26 cellular contexts compared by ENCODE assay signal in the genomic region with DNA sequence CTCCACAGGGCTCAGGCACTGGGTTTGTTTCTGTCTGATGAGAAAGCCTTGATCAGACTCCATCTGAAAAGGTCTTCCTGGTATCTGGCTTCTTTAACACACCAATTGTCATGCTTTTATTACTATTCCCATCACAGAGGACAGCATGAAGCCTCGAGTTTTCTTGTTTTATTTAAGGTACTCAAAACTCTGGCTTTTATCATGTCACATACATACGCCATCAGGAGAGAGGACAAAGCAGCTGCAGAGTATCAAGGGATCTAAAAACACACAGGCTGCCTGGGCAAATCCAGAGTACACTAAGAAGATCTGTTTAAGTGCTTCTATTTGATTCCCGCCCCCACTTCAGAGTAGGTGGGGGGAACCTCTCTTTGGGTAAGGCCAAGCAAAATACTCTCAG.
DNase-seq lines count a peak whose midpoint lies in the region; TF ChIP-seq lines count a peak whose summit lies in the region.
"Had no signal": no experiment of that assay in that cellular context is flagged by ENCODE, and none has a peak within 500 bp of the region (broad histone marks: within the 10 kb centered on the region; RNA-seq: fewer than 3 reads in every experiment).

No MANE protein-coding gene starts in this region.

- H3K4me3 ChIP-seq in WERI-Rb-1 (ENCODE audit: low read depth, low read length) (no peak overlapping the region), neuronal stem cell (ENCODE audit: low read length in 2 of 2) (no peak overlapping the region)
- H3K4me3 ChIP-seq: BLaER1 treated with 17β-estradiol and CSF1 and Interleukin-3, amounts not matched to agents 10 nM and 100 nM; SJSA1 had no signal

- no peak for TF ChIP-seq CTCF in WERI-Rb-1 (IDR thresholded peaks at IDR 0.05; ENCODE audit: low read depth, low read length)

- H3K23ac ChIP-seq in neuronal stem cell (ENCODE audit: low read depth, low read length, poor library complexity): no peak overlapping the region

- H3K4me2 ChIP-seq in neuronal stem cell (ENCODE audit: insufficient read depth, low read length, poor library complexity, severe bottlenecking): no peak overlapping the region
- H3K4me2 ChIP-seq: BLaER1 treated with 17β-estradiol and CSF1 and Interleukin-3, amounts not matched to agents 10 nM and 100 nM had no signal

- H2BK15ac ChIP-seq in neuronal stem cell (ENCODE audit: low read length): no peak overlapping the region

- H3K27ac ChIP-seq in WERI-Rb-1: no peak overlapping the region
- H3K27ac ChIP-seq in neuronal stem cell (replicated peaks; ENCODE audit: low read length): no peak overlapping the region
- H3K27ac ChIP-seq: 22Rv1; BLaER1 treated with 17β-estradiol and CSF1 and Interleukin-3, amounts not matched to agents 10 nM and 100 nM; HL-60; SJSA1 had no signal

- H2AFZ ChIP-seq in neuronal stem cell (ENCODE audit: low read length): no peak overlapping the region

- H3K14ac ChIP-seq in neuronal stem cell (ENCODE audit: low read length): no peak overlapping the region

- no peak overlapping the region for H4K8ac ChIP-seq in neuronal stem cell (ENCODE audit: low read depth, low read length)

- no peaks in the 10 kb centered on the region for H3K9me3 ChIP-seq in WERI-Rb-1 (ENCODE audit: severe bottlenecking)
- no peaks in the 10 kb centered on the region for H3K9me3 ChIP-seq in neuronal stem cell (replicated peaks in 1 of 2; ENCODE audit: control insufficient read depth in 2 of 2, insufficient read depth in 1 of 2, low read depth in 1 of 2, low read length in 2 of 2)
- H3K9me3 ChIP-seq: BLaER1 treated with 17β-estradiol and CSF1 and Interleukin-3, amounts not matched to agents 10 nM and 100 nM; Caco-2; SJSA1 had no signal

- no peak overlapping the region for H2BK120ac ChIP-seq in neuronal stem cell (ENCODE audit: low read depth, low read length)

- no peaks in the 10 kb centered on the region for H3K4me1 ChIP-seq in neuronal stem cell (ENCODE audit: control insufficient read depth in 2 of 2, insufficient read depth in 1 of 2, low read depth in 1 of 2, low read length in 2 of 2)
- H3K4me1 ChIP-seq: BLaER1 treated with 17β-estradiol and CSF1 and Interleukin-3, amounts not matched to agents 10 nM and 100 nM; Caco-2 had no signal

- no peak overlapping the region for H3K18ac ChIP-seq in neuronal stem cell (ENCODE audit: low read length)

- no peak overlapping the region for H2BK12ac ChIP-seq in neuronal stem cell (ENCODE audit: low read length)

- H3K36me3 ChIP-seq in WERI-Rb-1 (no peaks in the 10 kb centered on the region), neuronal stem cell (replicated peaks in 1 of 2; ENCODE audit: control insufficient read depth in 2 of 2, insufficient read depth in 2 of 2, low read length in 2 of 2) (no peaks in the 10 kb centered on the region)
- H3K36me3 ChIP-seq: BLaER1 treated with 17β-estradiol and CSF1 and Interleukin-3, amounts not matched to agents 10 nM and 100 nM; SJSA1 had no signal

- WGBS in neuronal stem cell (ENCODE audit: extremely low coverage in 2 of 2, insufficient read length in 2 of 2, insufficient replicate concordance in 1 of 2), 2 donors: no CpG with 5 or more reads among the region's 3 CpGs

- H3K27me3 ChIP-seq in WERI-Rb-1 (ENCODE audit: insufficient read depth, low read depth, severe bottlenecking) (no peaks in the 10 kb centered on the region), neuronal stem cell (ENCODE audit: control insufficient read depth in 3 of 3, insufficient read depth in 3 of 3, low read depth in 1 of 3, low read length in 3 of 3) (no peaks in the 10 kb centered on the region)
- H3K27me3 ChIP-seq: BLaER1 treated with 17β-estradiol and CSF1 and Interleukin-3, amounts not matched to agents 10 nM and 100 nM; SJSA1 had no signal

- peak; percentile 28 for DNase-seq in DMS79 treated with DMSO at 0.1 percent for 48 hours (lab: John Stamatoyannopoulos, UW)
- DNase-seq in DMS79 (lab: John Stamatoyannopoulos, UW): no peak
- peak; percentile 13 for DNase-seq in NCI-H1092 (lab: John Stamatoyannopoulos, UW)
- DNase-seq in NCI-H524 (lab: John Stamatoyannopoulos, UW): peak; percentile 77 to 84
- DNase-seq in WERI-Rb-1: peak; percentile 40
- no peak for DNase-seq in NCI-H526 treated with DMSO at 0.1 percent for 48 hours (lab: John Stamatoyannopoulos, UW)
- DNase-seq in neuronal stem cell (ENCODE audit: low spot score): no peak
- no peak for DNase-seq in NK-92 treated with Interleukin-12 subunit alpha and Interleukin-12 subunit beta, amount 100 ng/mL, for 24 hours (lab: John Stamatoyannopoulos, UW)
- DNase-seq: ACHN; Caco-2; CD4-positive, alpha-beta memory T cell; GDM1; GOT3; HCEC 1CT; KBM-7; MM.1S; NCI-H1048; NCI-H1694; NCI-H2171; OCI-M1; SW 1271; T-helper 17 cell had no signal

- H2AK5ac ChIP-seq in neuronal stem cell (ENCODE audit: low read depth, low read length): no peak overlapping the region

- no peak overlapping the region for H3K4ac ChIP-seq in neuronal stem cell (ENCODE audit: low read length)

- H2BK5ac ChIP-seq in neuronal stem cell (ENCODE audit: low read length): no peak overlapping the region

- no peaks in the 10 kb centered on the region for H3K79me1 ChIP-seq in neuronal stem cell (ENCODE audit: low read depth, low read length)

- H4K91ac ChIP-seq in neuronal stem cell (ENCODE audit: low read depth, low read length, poor library complexity): no peak overlapping the region

- H3K9ac ChIP-seq in neuronal stem cell (ENCODE audit: low read depth, low read length, poor library complexity): no peak overlapping the region
- H3K9ac ChIP-seq: BLaER1 treated with 17β-estradiol and CSF1 and Interleukin-3, amounts not matched to agents 10 nM and 100 nM had no signal

Comparison
In these comparisons a context has a peak if more than half of its experiments do, and no peak if none do; other contexts are left out.
1. DNase-seq: peak in DMS79 treated with DMSO at 0.1 percent for 48 hours (single experiment), NCI-H1092 (single experiment), NCI-H524 (2 of 2) and WERI-Rb-1 (single experiment); none in DMS79 (single experiment), NCI-H526 treated with DMSO at 0.1 percent for 48 hours (single experiment), neuronal stem cell (single experiment) and NK-92 treated with Interleukin-12 subunit alpha and Interleukin-12 subunit beta, amount 100 ng/mL, for 24 hours (single experiment).